Comparison of ENCODE assay signal across 20 cellular contexts in genomic region chr18:46299465-46300004, GRCh38.
"Had no signal": no experiment of that assay in that cellular context is flagged by ENCODE, and none has a peak within 500 bp of the region (broad histone marks: within the 10 kb centered on the region; RNA-seq: fewer than 3 reads in every experiment).

No MANE protein-coding gene starts in this region.

- H3K27ac ChIP-seq: RWPE1 had no signal

- H3K4me2 ChIP-seq: SK-N-SH had no signal

- H3K9me3 ChIP-seq: SK-N-SH had no signal

- H3K9ac ChIP-seq: SK-N-SH had no signal

- DNase-seq: KBM-7, MV-4-11, NCI-H1048, NCI-H1105, NCI-H1417, NCI-H1436 treated with DMSO at 0.1 percent for 48 hours, NCI-H1694, NCI-H187 treated with DMSO at 0.1 percent for 48 hours, NCI-H2029 treated with DMSO at 0.1 percent for 48 hours, NCI-H2171 treated with DMSO at 0.1 percent for 48 hours, NCI-H226, NCI-H446, NCI-H510A, NCI-H524 treated with DMSO at 0.1 percent for 48 hours, NCI-H69, NCI-H774, SHP77, SK-N-SH had no signal

- ATAC-seq: Panc1 had no signal
